14 cellular contexts compared by ENCODE assay signal in the genomic region with DNA sequence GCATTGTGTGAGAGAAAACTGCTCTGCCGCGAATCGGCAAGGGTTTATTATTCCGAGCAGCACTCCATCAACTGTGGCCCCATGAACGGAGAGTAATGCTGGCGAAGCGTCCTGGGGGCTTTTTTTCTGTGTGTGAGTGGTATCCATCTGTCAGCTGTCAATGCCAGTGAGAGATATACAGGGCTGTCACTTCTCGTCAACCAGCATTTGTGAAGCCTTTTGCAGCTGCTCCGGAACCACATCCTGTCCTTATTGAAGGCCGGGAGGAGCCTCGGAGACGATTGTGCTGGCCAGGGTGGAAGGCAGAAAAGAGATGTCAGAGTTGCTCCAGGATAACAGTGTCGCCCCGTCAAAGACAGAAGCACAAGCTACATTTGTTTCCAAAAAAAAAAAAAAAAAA.
DNase-seq lines count a peak whose midpoint lies in the region; ATAC-seq and TF ChIP-seq lines count a peak whose summit lies in the region.
"Had no signal": no experiment of that assay in that cellular context is flagged by ENCODE, and none has a peak within 500 bp of the region (broad histone marks: within the 10 kb centered on the region; RNA-seq: fewer than 3 reads in every experiment).

No MANE protein-coding gene starts in this region.

- H3F3A ChIP-seq in neural progenitor cell (ENCODE audit: low read depth), result no peaks in the 10 kb centered on the region

- no peaks in the 10 kb centered on the region for H3K79me2 ChIP-seq in neural progenitor cell (ENCODE audit: low read depth)

- H3K9me3 ChIP-seq in neural progenitor cell (ENCODE audit: low read depth), result no peaks in the 10 kb centered on the region

- H3K27me3 ChIP-seq in neural progenitor cell, result no peaks in the 10 kb centered on the region
- H3K27me3 ChIP-seq in foreskin keratinocyte, result no peaks in the 10 kb centered on the region

- H3K4me3 ChIP-seq in neural progenitor cell, result no peak overlapping the region

- H3K4me1 ChIP-seq in neural progenitor cell (no peaks in the 10 kb centered on the region), foreskin keratinocyte (no peaks in the 10 kb centered on the region)

- H3K4me1 Mint-ChIP-seq in neural progenitor cell, result peaks cover 20% of the 10 kb centered on the region

- no peaks in the 10 kb centered on the region for H3K9me3 Mint-ChIP-seq in neural progenitor cell
- H3K9me3 Mint-ChIP-seq: activated naive CD4-positive, alpha-beta T cell treated with anti-CD3 and anti-CD28 coated beads for 36 hours had no signal

- TF ChIP-seq CTCF in neural progenitor cell (IDR thresholded peaks at IDR 0.05) (no peak), foreskin keratinocyte (conservative IDR thresholded peaks at IDR 0.05) (no peak)

- no peak for ATAC-seq in foreskin keratinocyte
- ATAC-seq: right cardiac atrium; stimulated activated naive CD8-positive, alpha-beta T cell treated with anti-CD3 and anti-CD28 coated beads, Interleukin-15, Interleukin-2, amounts not matched to agents 100 U/mL and 50 U/mL, for 24 hours had no signal

- H4K20me1 ChIP-seq in neural progenitor cell (ENCODE audit: low read depth), result no peaks in the 10 kb centered on the region

- no peak overlapping the region for H3K27ac ChIP-seq in neural progenitor cell
- H3K27ac ChIP-seq in foreskin keratinocyte, result no peak overlapping the region
- H3K27ac ChIP-seq: C4-2B had no signal

- H3K9ac ChIP-seq in neural progenitor cell, result no peak overlapping the region

- H3K4me2 ChIP-seq in neural progenitor cell, result no peak overlapping the region

- no peak overlapping the region for H2AFZ ChIP-seq in neural progenitor cell (replicated peaks)

- no peak overlapping the region for H3K27ac Mint-ChIP-seq in neural progenitor cell
- H3K27ac Mint-ChIP-seq: activated naive CD4-positive, alpha-beta T cell treated with anti-CD3 and anti-CD28 coated beads for 36 hours had no signal

- H3K27me3 Mint-ChIP-seq in neural progenitor cell (ENCODE audit: insufficient read depth, low read depth), result peaks cover under 1% of the 10 kb centered on the region

- H3K36me3 Mint-ChIP-seq in neural progenitor cell, result no peaks in the 10 kb centered on the region

- no peaks in the 10 kb centered on the region for H3K36me3 ChIP-seq in neural progenitor cell

- H3K4me3 Mint-ChIP-seq in neural progenitor cell, result peak overlapping the region; percentile 34
- H3K4me3 Mint-ChIP-seq: activated naive CD4-positive, alpha-beta T cell treated with anti-CD3 and anti-CD28 coated beads for 36 hours had no signal

- DNase-seq in EH (ENCODE audit: low read depth), result peak; percentile 6
- peak; percentile 29 for DNase-seq in NCI-H2107 (lab: John Stamatoyannopoulos, UW)
- DNase-seq in astrocyte of the hippocampus (ENCODE audit: low read depth, low spot score), result peak; percentile 16
- DNase-seq in neural progenitor cell (ENCODE audit: low spot score), result no peak
- DNase-seq in stimulated activated CD4-positive, alpha-beta T cell treated with anti-CD3 and anti-CD28 coated beads, Interleukin-15, amount 100 ng/mL, for 24 hours, result no peak
- no peak for DNase-seq in activated CD4-positive, alpha-beta T cell treated with anti-CD3 and anti-CD28 coated beads for 4 hours
- no peak for DNase-seq in stimulated activated naive CD4-positive, alpha-beta T cell treated with Interleukin-2 at 50 U/mL for 16 hours (lab: John Stamatoyannopoulos, UW)
- no peak for DNase-seq in foreskin keratinocyte
- DNase-seq: activated naive CD4-positive, alpha-beta T cell treated with anti-CD3 and anti-CD28 coated beads for 36 hours; caudate nucleus; NCI-H1105 treated with DMSO at 0.1 percent for 48 hours; right cardiac atrium; stimulated activated naive CD8-positive, alpha-beta T cell treated with anti-CD3 and anti-CD28 coated beads, Interleukin-15, Interleukin-2, amounts not matched to agents 100 U/mL and 50 U/mL, for 24 hours had no signal

Comparison
In these comparisons a context has a peak if more than half of its experiments do, and no peak if none do; other contexts are left out.
1. DNase-seq: peak in EH (single experiment), NCI-H2107 (single experiment) and astrocyte of the hippocampus (single experiment); none in neural progenitor cell (single experiment), stimulated activated CD4-positive, alpha-beta T cell treated with anti-CD3 and anti-CD28 coated beads, Interleukin-15, amount 100 ng/mL, for 24 hours (single experiment), activated CD4-positive, alpha-beta T cell treated with anti-CD3 and anti-CD28 coated beads for 4 hours (0 of 2), stimulated activated naive CD4-positive, alpha-beta T cell treated with Interleukin-2 at 50 U/mL for 16 hours (single experiment) and foreskin keratinocyte (0 of 2).